In genomic region chr5:122874179-122874875, GRCh38 we compare ENCODE assay signal across 16 cellular contexts.
"Had no signal": no experiment of that assay in that cellular context is flagged by ENCODE, and none has a peak within 500 bp of the region (broad histone marks: within the 10 kb centered on the region; RNA-seq: fewer than 3 reads in every experiment).

No MANE protein-coding gene starts in this region.

- H3K27me3 ChIP-seq: foreskin keratinocyte, neutrophil, right atrium auricular region, transverse colon had no signal

- H3K4me3 ChIP-seq: mucosa of descending colon, right atrium auricular region, smooth muscle cell, transverse colon had no signal

- H3K4me1 ChIP-seq: foreskin keratinocyte had no signal

- ATAC-seq: activated T-cell treated with anti-CD3 and anti-CD28 coated beads, Interleukin-2, amount 50 U/mL, for 4 hours; foreskin keratinocyte; left ventricle myocardium superior; mucosa of descending colon; naive thymus-derived CD8-positive, alpha-beta T cell; stimulated activated memory B cell treated with anti-CD40 and anti-IgM and Interleukin-4, amounts not matched to agents 10 μg/mL and 1 μg/mL and 100 μg/mL, for 72 hours had no signal

- H3K4me2 ChIP-seq: smooth muscle cell had no signal

- H3K36me3 ChIP-seq: neutrophil, right atrium auricular region, transverse colon had no signal

- H3K27ac ChIP-seq: foreskin keratinocyte, neutrophil, right atrium auricular region, transverse colon had no signal

- H3K9me3 ChIP-seq: mucosa of descending colon, neutrophil, right atrium auricular region, transverse colon had no signal

- DNase-seq: activated CD4-positive, alpha-beta memory T cell treated with anti-CD3 and anti-CD28 coated beads for 36 hours; activated CD4-positive, alpha-beta T cell treated with anti-CD3 and anti-CD28 coated beads for 1 hour; activated gamma-delta T cell treated with Interleukin-2 at 50 U/mL for 16 hours; activated naive CD8-positive, alpha-beta T cell treated with anti-CD3 and anti-CD28 coated beads for 36 hours; activated T-cell treated with anti-CD3 and anti-CD28 coated beads, Interleukin-2, amount 50 U/mL, for 4 hours; aorta; foreskin keratinocyte; left ventricle myocardium superior; mucosa of descending colon; naive thymus-derived CD8-positive, alpha-beta T cell; T-helper 9 cell; transverse colon had no signal
